ENCODE assay signal across 8 cellular contexts in genomic region chr6:45423111-45423900, GRCh38. TPM values are rescaled to one million over a fixed set of nuclear protein-coding genes. Genes with fewer than 3 reads are reported as not detected.
DNase-seq lines count a peak whose midpoint lies in the region; ATAC-seq and TF ChIP-seq lines count a peak whose summit lies in the region.

No MANE protein-coding gene starts in this region.

- H3K4me3 Mint-ChIP-seq in T-cell (peak overlapping the region; percentile 89 to 93 (median 90)), memory B cell (peak overlapping the region; percentile 93)
- peak overlapping the region; percentile 95 for H3K4me3 Mint-ChIP-seq in stimulated activated naive CD8-positive, alpha-beta T cell treated with anti-CD3 and anti-CD28 coated beads, Interleukin-15, Interleukin-2, amounts not matched to agents 100 ng/mL and 50 ng/mL, for 24 hours

- peak overlapping the region; percentile 68 to 76 for H3K9ac ChIP-seq in duodenal mucosa (ENCODE audit: low read depth in 1 of 2, low read length in 2 of 2)

- ATAC-seq in T-cell (replicated peaks in 1 of 4), result peak in 3 of 4 experiments; percentile 0 to 4 (median 2)
- peak; percentile 2 for ATAC-seq in memory B cell (ENCODE audit: low read depth)

- POLR2A ChIA-PET in GM10248 (lab: Yijun Ruan, JAX) (no interaction called here), T-cell (lab: Charles Lee) (no interaction called here)

- CTCF ChIA-PET in GM10248 (lab: Yijun Ruan, JAX), result no interaction called here
- CTCF ChIA-PET in T-cell (lab: Charles Lee), result no interaction called here

- H3K4me3 ChIP-seq in duodenal mucosa (ENCODE audit: low read depth in 1 of 2, low read length in 2 of 2), result peak overlapping the region; percentile 75 to 82

- H3K27me3 Mint-ChIP-seq in T-cell (peaks cover 15 to 23% of the 10 kb centered on the region in 2 donors), memory B cell (peaks cover 23% of the 10 kb centered on the region)
- H3K27me3 Mint-ChIP-seq in stimulated activated naive CD8-positive, alpha-beta T cell treated with anti-CD3 and anti-CD28 coated beads, Interleukin-15, Interleukin-2, amounts not matched to agents 100 ng/mL and 50 ng/mL, for 24 hours, result peaks cover 23% of the 10 kb centered on the region

- H3K36me3 Mint-ChIP-seq in T-cell, result no peaks in the 10 kb centered on the region
- no peaks in the 10 kb centered on the region for H3K36me3 Mint-ChIP-seq in memory B cell
- H3K36me3 Mint-ChIP-seq in stimulated activated naive CD8-positive, alpha-beta T cell treated with anti-CD3 and anti-CD28 coated beads, Interleukin-15, Interleukin-2, amounts not matched to agents 100 ng/mL and 50 ng/mL, for 24 hours (ENCODE audit: low read depth), result peaks cover 8% of the 10 kb centered on the region

- H3K4me1 Mint-ChIP-seq in T-cell (peaks cover 35 to 57% (median 49%) of the 10 kb centered on the region in 3 donors), memory B cell (peaks cover 31% of the 10 kb centered on the region)
- peaks cover 68% of the 10 kb centered on the region for H3K4me1 Mint-ChIP-seq in stimulated activated naive CD8-positive, alpha-beta T cell treated with anti-CD3 and anti-CD28 coated beads, Interleukin-15, Interleukin-2, amounts not matched to agents 100 ng/mL and 50 ng/mL, for 24 hours (ENCODE audit: low read depth)

- H3K27ac Mint-ChIP-seq in T-cell (peak overlapping the region; percentile 89), memory B cell (peak overlapping the region; percentile 75)
- H3K27ac Mint-ChIP-seq in stimulated activated naive CD8-positive, alpha-beta T cell treated with anti-CD3 and anti-CD28 coated beads, Interleukin-15, Interleukin-2, amounts not matched to agents 100 ng/mL and 50 ng/mL, for 24 hours, result peak overlapping the region; percentile 96

- TF ChIP-seq CTCF in GM10248 (IDR thresholded peaks at IDR 0.05; ENCODE audit: control extremely low read depth, extremely low read depth, low read depth, missing control alignments), result no peak

- peak; percentile 18 for DNase-seq in GM10248 (ENCODE audit: extremely low spot score)
- peak in 8 of 34 experiments; percentile 4 to 22 (median 14) for DNase-seq in T-cell
- DNase-seq in memory B cell (ENCODE audit: low spot score in 2 of 2), result peak; percentile 30 to 47
- no peak for DNase-seq in SIG-M5 treated with dmso at 0.1 percent for 504 hours (lab: John Stamatoyannopoulos, UW; ENCODE audit: unreplicated experiment)
- DNase-seq in NCI-H128 (lab: John Stamatoyannopoulos, UW; ENCODE audit: unreplicated experiment), result no peak
- no peak for DNase-seq in NCI-H146 treated with DMSO at 0.1 percent for 48 hours (lab: John Stamatoyannopoulos, UW; ENCODE audit: unreplicated experiment)

- H3K9me3 Mint-ChIP-seq in T-cell, result no peaks in the 10 kb centered on the region
- no peaks in the 10 kb centered on the region for H3K9me3 Mint-ChIP-seq in memory B cell
- no peaks in the 10 kb centered on the region for H3K9me3 Mint-ChIP-seq in stimulated activated naive CD8-positive, alpha-beta T cell treated with anti-CD3 and anti-CD28 coated beads, Interleukin-15, Interleukin-2, amounts not matched to agents 100 ng/mL and 50 ng/mL, for 24 hours

- peaks cover 33 to 59% of the 10 kb centered on the region in 2 donors for H3K27me3 ChIP-seq in duodenal mucosa (ENCODE audit: control insufficient read depth in 1 of 2, insufficient read depth in 2 of 2, low read length in 2 of 2)

- peak overlapping the region; percentile 78 for H3K27ac ChIP-seq in duodenal mucosa (ENCODE audit: low read depth, low read length)

- H3K4me1 ChIP-seq in duodenal mucosa (ENCODE audit: control insufficient read depth in 1 of 2, insufficient read depth in 2 of 2, low read length in 2 of 2), result peaks cover 8 to 13% of the 10 kb centered on the region in 2 donors

- no peaks in the 10 kb centered on the region for H3K36me3 ChIP-seq in duodenal mucosa (ENCODE audit: control insufficient read depth in 1 of 2, insufficient read depth in 2 of 2, low read length in 2 of 2)

- H3K9me3 ChIP-seq in duodenal mucosa (ENCODE audit: control insufficient read depth in 1 of 2, low read length in 2 of 2), result no peaks in the 10 kb centered on the region

RNA-seq across cellular contexts. Expression of gene SUPT3H, which starts 45.6 kb away (rescaled TPM):
- 10 to 100 TPM in 3 of 5 donors, 1 to 10 TPM in 2; 9.3 to 12.9 (median 10.7) TPM for total RNA-seq in T-cell

Comparison
In these comparisons a context has a peak if more than half of its experiments do, and no peak if none do; other contexts are left out.
1. DNase-seq: peak in GM10248 (single experiment) and memory B cell (2 of 2); none in SIG-M5 treated with dmso at 0.1 percent for 504 hours (single experiment), NCI-H128 (single experiment) and NCI-H146 treated with DMSO at 0.1 percent for 48 hours (single experiment).
2. Peak in every context shown above with its lines, with median percentiles within 50 percentile points of each other: H3K27ac Mint-ChIP-seq and H3K4me3 Mint-ChIP-seq.